ENCODE assay signal across 9 cellular contexts in the genomic region with DNA sequence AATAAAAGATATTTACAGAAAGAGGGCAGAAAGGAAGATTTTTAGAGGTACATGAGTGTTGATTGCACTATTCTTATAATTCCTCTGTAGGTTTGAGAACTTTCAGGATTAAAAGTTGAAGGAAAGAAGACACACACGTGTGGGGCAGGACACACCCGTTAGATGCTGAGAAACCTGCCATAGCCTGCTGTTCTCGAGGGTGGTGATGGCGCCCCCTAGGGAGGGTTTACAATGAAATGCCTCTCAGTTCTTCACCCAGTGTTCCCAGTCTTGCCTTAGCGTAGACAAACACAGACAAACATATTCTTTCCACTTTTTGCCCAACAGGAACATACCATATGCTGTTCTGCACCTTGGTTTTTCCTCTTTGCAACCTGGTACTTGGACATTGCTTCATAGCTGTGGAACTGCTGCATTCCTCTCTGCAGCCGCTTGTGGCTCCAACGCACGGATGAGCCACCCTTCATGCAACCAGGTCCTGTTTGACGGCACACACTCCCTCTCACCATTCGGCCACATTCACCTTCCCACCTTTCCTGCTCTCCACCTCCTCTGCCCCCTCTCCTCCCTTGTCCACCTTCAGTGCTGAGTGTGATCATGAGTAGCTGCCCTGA. TPM values are rescaled to one million over a fixed set of nuclear protein-coding genes. Genes with fewer than 3 reads are reported as not detected.
DNase-seq lines count a peak whose midpoint lies in the region; ATAC-seq and TF ChIP-seq lines count a peak whose summit lies in the region.
"Had no signal": no experiment of that assay in that cellular context is flagged by ENCODE, and none has a peak within 500 bp of the region (broad histone marks: within the 10 kb centered on the region; RNA-seq: fewer than 3 reads in every experiment).

No MANE protein-coding gene starts in this region.

- in situ Hi-C loops in Caki2 (cut with HindIII; ENCODE audit: low pct_unique_long_range_greater_than_20kb, low sequenced_read_pairs) (no loop called here), astrocyte of the spinal cord (cut with HindIII; ENCODE audit: low sequenced_read_pairs) (no loop called here)

- TF ChIP-seq CTCF in astrocyte of the spinal cord (IDR thresholded peaks at IDR 0.05; ENCODE audit: low read depth, low read length) (peak; percentile 25), GM20000 (IDR thresholded peaks at IDR 0.05; ENCODE audit: extremely low read depth, missing control alignments) (no peak)

- DNase-seq in Caki2 (ENCODE audit: low read depth) = peak; percentile 52
- DNase-seq in Jurkat, Clone E6-1 (ENCODE audit: low read depth, low spot score) = peak; percentile 43
- DNase-seq in astrocyte of the spinal cord (ENCODE audit: low read depth, low spot score) = no peak
- peak in 32 of 56 donors; percentile 7 to 74 (median 28) for DNase-seq in nucleus accumbens (lab: John Stamatoyannopoulos, UW)
- DNase-seq in activated gamma-delta T cell (lab: John Stamatoyannopoulos, UW) = no peak
- DNase-seq in NCI-H1048 (lab: John Stamatoyannopoulos, UW) = no peak
- DNase-seq in GM20000 (ENCODE audit: low spot score) = no peak
- DNase-seq: islet precursor cell had no signal

- ATAC-seq in HG02885 (IDR thresholded peaks at IDR 0.05; ENCODE audit: poor library complexity, unreplicated experiment) = no peak

- H3K4me3 ChIP-seq in Jurkat, Clone E6-1 (ENCODE audit: low read length) = no peak overlapping the region
- H3K4me3 ChIP-seq in astrocyte of the spinal cord (ENCODE audit: low read depth, low read length) = no peak overlapping the region

RNA-seq across cellular contexts. Expression of gene HSPA12A, which starts 23.3 kb away (rescaled TPM):
- 18.1 and 23.4 TPM in 2 replicates for total RNA-seq in Caki2 (2014; rRNA removed; shearing (Covaris generic); ENCODE audit: low replicate concordance)
- polyA plus RNA-seq in Jurkat, Clone E6-1 (2012; ENCODE audit: insufficient read depth, insufficient read length) = 2.5 TPM

Comparison
In these comparisons a context has a peak if more than half of its experiments do, and no peak if none do; other contexts are left out.
1. DNase-seq: peak in Caki2 (single experiment), Jurkat, Clone E6-1 (single experiment) and nucleus accumbens (32 of 56); none in astrocyte of the spinal cord (single experiment), activated gamma-delta T cell (single experiment), NCI-H1048 (single experiment) and GM20000 (single experiment).